Comparison of ENCODE assay signal across 35 cellular contexts in the genomic region with DNA sequence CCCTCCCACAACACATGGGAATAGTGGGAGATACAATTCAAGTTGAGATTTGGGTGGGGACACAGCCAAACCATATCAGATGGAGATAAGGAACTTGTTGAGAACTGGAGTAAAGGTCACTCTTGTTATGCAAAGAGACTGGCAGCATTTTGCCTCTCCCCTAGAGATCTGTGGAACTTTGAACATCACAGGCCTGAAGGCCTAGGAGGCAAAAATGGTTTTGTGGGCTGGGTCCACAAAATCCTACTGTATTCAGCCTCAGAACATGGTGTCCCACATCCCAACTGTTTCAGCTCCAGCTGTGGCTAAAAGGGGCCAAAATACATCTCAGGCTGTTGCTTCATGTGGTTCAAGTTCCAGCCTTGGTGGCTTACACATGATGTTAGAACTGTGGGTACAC.
"Had no signal": no experiment of that assay in that cellular context is flagged by ENCODE, and none has a peak within 500 bp of the region (broad histone marks: within the 10 kb centered on the region; RNA-seq: fewer than 3 reads in every experiment).

No MANE protein-coding gene starts in this region.

- H3K27me3 ChIP-seq: MG63 had no signal

- H3K36me3 ChIP-seq: MG63 had no signal

- H3K9me3 ChIP-seq: MG63 had no signal

- H3K4me3 ChIP-seq: MG63 had no signal

- DNase-seq: MG63, MM.1S, MV-4-11, NCI-H1048, NCI-H1092, NCI-H1092 treated with DMSO at 0.1 percent for 48 hours, NCI-H1105, NCI-H1105 treated with DMSO at 0.1 percent for 48 hours, NCI-H1417, NCI-H1417 treated with DMSO at 0.1 percent for 48 hours, NCI-H1436, NCI-H1436 treated with DMSO at 0.1 percent for 48 hours, NCI-H146, NCI-H1694, NCI-H1694 treated with DMSO at 0.1 percent for 48 hours, NCI-H187, NCI-H187 treated with DMSO at 0.1 percent for 48 hours, NCI-H1930, NCI-H2029, NCI-H2029 treated with DMSO at 0.1 percent for 48 hours, NCI-H2081, NCI-H2081 treated with DMSO at 0.1 percent for 48 hours, NCI-H2107, NCI-H2171, NCI-H2171 treated with DMSO at 0.1 percent for 48 hours, NCI-H2227 treated with DMSO at 0.1 percent for 48 hours, NCI-H226, NCI-H345, NCI-H446, NCI-H446 treated with DMSO at 0.1 percent for 48 hours, NCI-H510A, NCI-H510A treated with DMSO at 0.1 percent for 48 hours, NCI-H524, NCI-H524 treated with DMSO at 0.1 percent for 48 hours, NCI-H526 had no signal
